15 cellular contexts compared by ENCODE assay signal in the genomic region with DNA sequence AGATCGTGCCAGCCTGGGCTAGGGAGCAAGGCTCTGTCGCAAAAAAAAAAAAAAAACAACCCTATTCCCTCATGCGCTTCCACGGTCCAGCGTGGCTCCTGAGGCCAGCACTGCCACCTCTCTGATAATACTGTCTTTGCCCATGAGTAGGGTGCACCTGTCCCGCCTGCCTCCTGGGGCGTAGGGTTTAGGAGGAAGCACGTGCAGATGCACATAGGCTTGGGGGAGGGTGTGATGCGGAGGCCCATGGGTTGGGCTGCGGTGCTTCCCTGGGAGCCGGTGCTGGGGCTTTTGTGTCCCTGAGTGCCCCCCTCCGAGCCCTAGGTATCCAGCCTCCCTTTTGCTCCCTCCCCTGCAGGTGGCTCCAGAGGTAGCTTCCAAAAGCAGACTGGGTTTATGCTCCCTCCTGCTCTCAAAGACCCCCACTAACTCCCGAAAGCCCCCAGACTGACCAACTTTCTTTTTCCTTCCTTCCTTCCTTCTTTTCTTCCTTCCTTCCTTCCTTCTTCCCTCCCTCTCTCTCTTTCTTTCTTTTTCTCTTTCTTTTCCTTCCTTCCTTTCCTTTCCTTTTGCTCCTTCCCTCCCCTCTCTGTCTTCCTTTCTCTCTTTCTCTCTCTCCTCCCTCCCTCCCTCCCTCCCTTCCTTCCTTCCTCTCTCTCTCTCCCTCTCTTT. TPM values are rescaled to one million over a fixed set of nuclear protein-coding genes. Genes with fewer than 3 reads are reported as not detected.
DNase-seq lines count a peak whose midpoint lies in the region; ATAC-seq, FAIRE-seq and TF ChIP-seq lines count a peak whose summit lies in the region.
"Had no signal": no experiment of that assay in that cellular context is flagged by ENCODE, and none has a peak within 500 bp of the region (broad histone marks: within the 10 kb centered on the region; RNA-seq: fewer than 3 reads in every experiment).

No MANE protein-coding gene starts in this region.

- no peaks in the 10 kb centered on the region for H3K79me2 ChIP-seq in HepG2 (ENCODE audit: insufficient read depth, low read length)

- CTCF ChIA-PET in HepG2 (lab: Yijun Ruan, JAX; ENCODE audit: low intra/inter-chr PET ratio, low total read pairs) = no interaction called here

- peaks cover 14% of the 10 kb centered on the region for H3K27me3 Mint-ChIP-seq in memory B cell
- peaks cover 7% of the 10 kb centered on the region for H3K27me3 Mint-ChIP-seq in activated T-cell treated with anti-CD3 and anti-CD28 coated beads, Interleukin-2, amount 50 U/mL, for 72 hours (ENCODE audit: low read depth)
- H3K27me3 Mint-ChIP-seq: stimulated activated naive CD8-positive, alpha-beta T cell treated with anti-CD3 and anti-CD28 coated beads, Interleukin-15, Interleukin-2, amounts not matched to agents 100 ng/mL and 50 ng/mL, for 24 hours had no signal

- H3K4me3 ChIP-seq in HepG2 (replicated peaks in 1 of 3; ENCODE audit: insufficient read depth in 1 of 3, low read depth in 2 of 3, low read length in 3 of 3) (no peak overlapping the region), right lobe of liver (no peak overlapping the region)
- H3K4me3 ChIP-seq: left lung, upper lobe of left lung had no signal

- H3K4me2 ChIP-seq in HepG2 (ENCODE audit: low read depth, low read length) = no peak overlapping the region

- H3K9me3 ChIP-seq in HepG2 (ENCODE audit: low read length) = no peaks in the 10 kb centered on the region
- H3K9me3 ChIP-seq in right lobe of liver = no peaks in the 10 kb centered on the region
- H3K9me3 ChIP-seq: left lung, upper lobe of left lung had no signal

- TF ChIP-seq RAD21 in HepG2 (CRISPR knock-in tag; IDR thresholded peaks at IDR 0.05) = no peak

- H3K27ac ChIP-seq in HepG2 (ENCODE audit: extremely low read length, insufficient read depth, low read length) (no peak overlapping the region), right lobe of liver (no peak overlapping the region)

- H3K4me1 ChIP-seq in HepG2 (ENCODE audit: insufficient read depth, low read length) (peaks cover 95% of the 10 kb centered on the region), right lobe of liver (peaks cover 0 to 31% (median 10%) of the 10 kb centered on the region in 4 donors)

- ATAC-seq in HepG2 (peak; percentile 0; the same call in 1 of the 3 replicates), right lobe of liver (no peak), memory B cell (ENCODE audit: low read depth) (peak; percentile 88)
- ATAC-seq in activated T-cell treated with anti-CD3 and anti-CD28 coated beads, Interleukin-2, amount 50 U/mL, for 72 hours (replicated peaks in 1 of 2) = no peak
- ATAC-seq: Right ventricle myocardium inferior had no signal

- in situ Hi-C loops in HepG2 (cut with HindIII; ENCODE audit: extremely low pct_ligation_motif_present, low pct_unique_long_range_greater_than_20kb) = loop anchor here (25.0 kb wide), 1 partner anchor 363 kb away; a partner anchor contains a TSS
- in situ Hi-C loops in G401 (cut with HindIII; ENCODE audit: low sequenced_read_pairs) = no loop called here

- H3K4me3 Mint-ChIP-seq in memory B cell = no peak overlapping the region
- no peak overlapping the region for H3K4me3 Mint-ChIP-seq in activated T-cell treated with anti-CD3 and anti-CD28 coated beads, Interleukin-2, amount 50 U/mL, for 72 hours
- H3K4me3 Mint-ChIP-seq: stimulated activated naive CD8-positive, alpha-beta T cell treated with anti-CD3 and anti-CD28 coated beads, Interleukin-15, Interleukin-2, amounts not matched to agents 100 ng/mL and 50 ng/mL, for 24 hours had no signal

- no peaks in the 10 kb centered on the region for H3K9me3 Mint-ChIP-seq in memory B cell
- no peaks in the 10 kb centered on the region for H3K9me3 Mint-ChIP-seq in activated T-cell treated with anti-CD3 and anti-CD28 coated beads, Interleukin-2, amount 50 U/mL, for 72 hours
- H3K9me3 Mint-ChIP-seq: stimulated activated naive CD8-positive, alpha-beta T cell treated with anti-CD3 and anti-CD28 coated beads, Interleukin-15, Interleukin-2, amounts not matched to agents 100 ng/mL and 50 ng/mL, for 24 hours had no signal

- POLR2A ChIA-PET in HepG2 (lab: Yijun Ruan, JAX) = interaction anchor here (1.1 to 6.0 kb wide), 3 partner anchors 10 to 27 kb away, joined by 5 to 231 read pairs (median 21); a partner anchor contains a TSS

- H2AFZ ChIP-seq in HepG2 (ENCODE audit: low read length) = no peak overlapping the region

- DNase-seq in HepG2 (ENCODE audit: low spot score) = no peak
- DNase-seq in right lobe of liver = no peak
- peak; percentile 52 for DNase-seq in NCI-H69 (lab: John Stamatoyannopoulos, UW)
- DNase-seq in memory B cell (ENCODE audit: low spot score in 2 of 2) = no peak
- no peak for DNase-seq in stimulated activated CD4-positive, alpha-beta T cell treated with anti-CD3 and anti-CD28 coated beads, Interleukin-1b, Interleukin-23, amount 100 ng/mL, for 48 hours
- DNase-seq in G401 (ENCODE audit: low spot score) = no peak
- no peak for DNase-seq in GM10266 (ENCODE audit: extremely low spot score)
- no peak for DNase-seq in activated T-cell treated with anti-CD3 and anti-CD28 coated beads, Interleukin-2, amount 50 U/mL, for 72 hours
- DNase-seq: activated CD4-positive, CD25-positive, alpha-beta regulatory T cell; activated gamma-delta T cell; left lung; stimulated activated CD4-positive, alpha-beta T cell treated with anti-CD3 and anti-CD28 coated beads, Interleukin-15, amount 100 ng/mL, for 24 hours; upper lobe of left lung had no signal

- no TSS peak for BruUV-seq in HepG2 (replicated peaks; lab: Mats Ljungman, UMichigan)

- TF ChIP-seq CTCF in HepG2 (CRISPR knock-in tag; IDR thresholded peaks at IDR 0.05) (no peak), right lobe of liver (IDR thresholded peaks at IDR 0.05) (no peak), GM10266 (IDR thresholded peaks at IDR 0.05; ENCODE audit: control insufficient read depth, insufficient read depth, low read depth, missing control alignments) (no peak)

- TF ChIP-seq EP300 in HepG2 (IDR thresholded peaks at IDR 0.05; ENCODE audit: low read depth in 2 of 2, low read length in 2 of 2) = no peak
- no peak for TF ChIP-seq EP300 in HepG2 (CRISPR knock-in tag; IDR thresholded peaks at IDR 0.05; ENCODE audit: borderline replicate concordance)

- H3K36me3 ChIP-seq in HepG2 (replicated peaks in 1 of 2; ENCODE audit: control insufficient read depth in 1 of 2, insufficient read depth in 2 of 2, low read length in 2 of 2) (peaks cover 8 to 17% of the 10 kb centered on the region in 2 experiments; a peak in 3 of 5 replicates), right lobe of liver (peaks cover 0 to 19% (median 3%) of the 10 kb centered on the region in 4 donors)
- H3K36me3 ChIP-seq: left lung, upper lobe of left lung had no signal

- H3K36me3 Mint-ChIP-seq in memory B cell = peaks cover 2% of the 10 kb centered on the region
- H3K36me3 Mint-ChIP-seq in activated T-cell treated with anti-CD3 and anti-CD28 coated beads, Interleukin-2, amount 50 U/mL, for 72 hours (ENCODE audit: insufficient read depth in 2 of 2) = no peaks in the 10 kb centered on the region

- 83% methylated on average over 10 of the region's 13 CpGs for WGBS in HepG2 (ENCODE audit: low lambda C conversion rate)
- 67% methylated on average over 1 of the region's 13 CpGs for WGBS in right lobe of liver (ENCODE audit: insufficient coverage, low coverage, low lambda C conversion rate, missing lambda C conversion rate)

- peaks cover 5% of the 10 kb centered on the region; the same call in 1 of the 2 replicates for H4K20me1 ChIP-seq in HepG2 (ENCODE audit: insufficient read depth, low read length)

- H3K9ac ChIP-seq in HepG2 (ENCODE audit: insufficient read depth, low read depth, low read length) = no peak overlapping the region

- H3K27ac Mint-ChIP-seq in memory B cell = peak overlapping the region; percentile 78
- H3K27ac Mint-ChIP-seq in activated T-cell treated with anti-CD3 and anti-CD28 coated beads, Interleukin-2, amount 50 U/mL, for 72 hours = no peak overlapping the region
- H3K27ac Mint-ChIP-seq: stimulated activated naive CD8-positive, alpha-beta T cell treated with anti-CD3 and anti-CD28 coated beads, Interleukin-15, Interleukin-2, amounts not matched to agents 100 ng/mL and 50 ng/mL, for 24 hours had no signal

- intact Hi-C loops in HepG2 (cut with micrococcal nuclease; ENCODE audit: unreplicated experiment) (no loop called here), right lobe of liver (cut with DNase I) (no loop called here)

- TF ChIP-seq POLR2A in HepG2 (IDR thresholded peaks at IDR 0.05; ENCODE audit: insufficient read depth in 1 of 2, low read depth in 2 of 2, low read length in 2 of 2) (no peak), right lobe of liver (IDR thresholded peaks at IDR 0.05) (no peak)

- FAIRE-seq in HepG2 (lab: Jason Lieb, UNC) = no peak

- H3K27me3 ChIP-seq in HepG2 (ENCODE audit: control insufficient read depth in 1 of 2, insufficient read depth in 2 of 2, low read length in 2 of 2) (no peaks in the 10 kb centered on the region), right lobe of liver (no peaks in the 10 kb centered on the region)
- H3K27me3 ChIP-seq: upper lobe of left lung had no signal

- peaks cover 7% of the 10 kb centered on the region for H3K4me1 Mint-ChIP-seq in memory B cell
- H3K4me1 Mint-ChIP-seq in activated T-cell treated with anti-CD3 and anti-CD28 coated beads, Interleukin-2, amount 50 U/mL, for 72 hours (ENCODE audit: low read depth) = no peaks in the 10 kb centered on the region

RNA-seq across cellular contexts. Expression of a gene that starts 12.8 kb away (rescaled TPM):
- total RNA-seq in HepG2 (2016; rRNA removed; fragmentation: Illumina TruSeq; extraction: Trizol) (109 and 219 TPM in 2 replicates), right lobe of liver (10 to 100 TPM; 38.9 to 73.3 (median 55.1) TPM)
- total RNA-seq in HepG2 (2016; cell fraction: cytosol; rRNA removed; fragmentation: Illumina TruSeq; extraction: Trizol; ENCODE audit: low read depth) = 52.3 and 56.4 TPM in 2 replicates
- 90.0 and 222 TPM in 2 replicates for total RNA-seq in HepG2 (2016; cell fraction: insoluble cytoplasmic fraction; rRNA removed; fragmentation: Illumina TruSeq; extraction: Trizol)
- total RNA-seq in HepG2 (2016; cell fraction: membrane; rRNA removed; fragmentation: Illumina TruSeq; extraction: Trizol) = 106 and 116 TPM in 2 replicates
- 196 and 244 TPM in 2 replicates for total RNA-seq in HepG2 (2016; cell fraction: nucleus; rRNA removed; fragmentation: Illumina TruSeq; extraction: Trizol)
- polyA plus RNA-seq in HepG2 (2011; rRNA removed) = 129 and 188 TPM in 2 replicates
- polyA plus RNA-seq in HepG2 (2011; cell fraction: cytosol; rRNA removed) = 134 and 208 TPM in 2 replicates
- 419 and 525 TPM in 2 replicates for polyA plus RNA-seq in HepG2 (2011; cell fraction: nucleus; rRNA removed)
- 133 and 146 TPM in 2 replicates for polyA plus RNA-seq in HepG2 (2012)
- 42.6 and 44.6 TPM in 2 replicates for polyA plus RNA-seq in HepG2 (2016; cell fraction: cytosol; fragmentation: Illumina TruSeq; extraction: Trizol; ENCODE audit: low read depth)
- polyA plus RNA-seq in HepG2 (2016; cell fraction: insoluble cytoplasmic fraction; fragmentation: Illumina TruSeq; extraction: Trizol; ENCODE audit: low read depth) = 85.7 and 113 TPM in 2 replicates
- polyA plus RNA-seq in HepG2 (2016; cell fraction: membrane; fragmentation: Illumina TruSeq; extraction: Trizol; ENCODE audit: low read depth) = 86.4 and 98.3 TPM in 2 replicates
- 453 and 457 TPM in 2 replicates for polyA plus RNA-seq in HepG2 (2016; cell fraction: nucleus; fragmentation: Illumina TruSeq; extraction: Trizol; ENCODE audit: insufficient read depth, low read depth)
- 8.0 and 375 TPM in 2 replicates for polyA minus RNA-seq in HepG2 (2011; rRNA and poly(A)+ RNA removed; ENCODE audit: low replicate concordance)
- 121 and 152 TPM in 2 replicates for polyA minus RNA-seq in HepG2 (2011; cell fraction: cytosol; rRNA and poly(A)+ RNA removed)
- 148 and 160 TPM in 2 replicates for polyA minus RNA-seq in HepG2 (2011; cell fraction: nucleus; rRNA and poly(A)+ RNA removed)
- 13.7 and 20.9 TPM in 2 replicates for total RNA-seq in G401 (2014; rRNA removed; shearing (Covaris generic))
- 1 to 10 TPM in 1 of 2 donors, under 1 TPM in 1; 0.62 to 1.1 TPM for total RNA-seq in activated T-cell treated with anti-CD3 and anti-CD28 coated beads, Interleukin-2, amount 50 U/mL, for 72 hours

RNA-seq across cellular contexts. Expression of a gene that starts 34.0 kb away (rescaled TPM):
- 0.09 and 0.18 TPM in 2 replicates for total RNA-seq in HepG2 (2016; rRNA removed; fragmentation: Illumina TruSeq; extraction: Trizol)
- under 0.01 TPM in 1 of 2 replicates, not detected in the other for total RNA-seq in HepG2 (2016; cell fraction: cytosol; rRNA removed; fragmentation: Illumina TruSeq; extraction: Trizol; ENCODE audit: low read depth)
- 0.04 and 0.09 TPM in 2 replicates for total RNA-seq in HepG2 (2016; cell fraction: insoluble cytoplasmic fraction; rRNA removed; fragmentation: Illumina TruSeq; extraction: Trizol)
- 0.10 and 0.12 TPM in 2 replicates for total RNA-seq in HepG2 (2016; cell fraction: membrane; rRNA removed; fragmentation: Illumina TruSeq; extraction: Trizol)
- total RNA-seq in HepG2 (2016; cell fraction: nucleus; rRNA removed; fragmentation: Illumina TruSeq; extraction: Trizol) = 0.16 and 0.19 TPM in 2 replicates
- polyA plus RNA-seq in HepG2 (2011; rRNA removed) = 0.01 and 0.05 TPM in 2 replicates
- under 0.01 and 0.01 TPM in 2 replicates for polyA plus RNA-seq in HepG2 (2011; cell fraction: cytosol; rRNA removed)
- 0.06 and 0.09 TPM in 2 replicates for polyA plus RNA-seq in HepG2 (2011; cell fraction: nucleus; rRNA removed)
- 0.01 TPM in 1 of 2 replicates, not detected in the other for polyA plus RNA-seq in HepG2 (2012)
- polyA plus RNA-seq in HepG2 (2016; cell fraction: cytosol; fragmentation: Illumina TruSeq; extraction: Trizol; ENCODE audit: low read depth) = not detected in 2 replicates
- not detected in 2 replicates for polyA plus RNA-seq in HepG2 (2016; cell fraction: insoluble cytoplasmic fraction; fragmentation: Illumina TruSeq; extraction: Trizol; ENCODE audit: low read depth)
- polyA plus RNA-seq in HepG2 (2016; cell fraction: membrane; fragmentation: Illumina TruSeq; extraction: Trizol; ENCODE audit: low read depth) = not detected in 2 replicates
- polyA plus RNA-seq in HepG2 (2016; cell fraction: nucleus; fragmentation: Illumina TruSeq; extraction: Trizol; ENCODE audit: insufficient read depth, low read depth) = 0.07 and 0.29 TPM in 2 replicates
- 0.12 and 50.5 TPM in 2 replicates for polyA minus RNA-seq in HepG2 (2011; rRNA and poly(A)+ RNA removed; ENCODE audit: low replicate concordance)
- 0.10 and 0.26 TPM in 2 replicates for polyA minus RNA-seq in HepG2 (2011; cell fraction: cytosol; rRNA and poly(A)+ RNA removed)
- polyA minus RNA-seq in HepG2 (2011; cell fraction: nucleus; rRNA and poly(A)+ RNA removed) = 0.12 and 0.52 TPM in 2 replicates
- 10 to 100 TPM; 13.1 to 33.1 (median 23.6) TPM for total RNA-seq in right lobe of liver
- 22.4 and 32.1 TPM in 2 replicates for total RNA-seq in G401 (2014; rRNA removed; shearing (Covaris generic))
- 100 to 1,000 TPM in 1 of 2 donors, 10 to 100 TPM in 1; 89.8 to 114 TPM for total RNA-seq in activated T-cell treated with anti-CD3 and anti-CD28 coated beads, Interleukin-2, amount 50 U/mL, for 72 hours

Comparison
In these comparisons a context has a peak if more than half of its experiments do, and no peak if none do; other contexts are left out.
1. ATAC-seq: peak in HepG2 (single experiment) and memory B cell (single experiment); none in right lobe of liver (0 of 4) and activated T-cell treated with anti-CD3 and anti-CD28 coated beads, Interleukin-2, amount 50 U/mL, for 72 hours (0 of 2).
2. RNA of a gene that starts 34.0 kb away (total RNA-seq): 89.8 to 114 TPM in activated T-cell treated with anti-CD3 and anti-CD28 coated beads, Interleukin-2, amount 50 U/mL, for 72 hours, 22.4 to 32.1 TPM in G401 and 13.1 to 33.1 TPM in right lobe of liver; under 0.01 to 0.19 TPM in HepG2; every median in the first group is over 10 times any median in the second.